1 cellular context compared by ENCODE assay signal in the genomic region with DNA sequence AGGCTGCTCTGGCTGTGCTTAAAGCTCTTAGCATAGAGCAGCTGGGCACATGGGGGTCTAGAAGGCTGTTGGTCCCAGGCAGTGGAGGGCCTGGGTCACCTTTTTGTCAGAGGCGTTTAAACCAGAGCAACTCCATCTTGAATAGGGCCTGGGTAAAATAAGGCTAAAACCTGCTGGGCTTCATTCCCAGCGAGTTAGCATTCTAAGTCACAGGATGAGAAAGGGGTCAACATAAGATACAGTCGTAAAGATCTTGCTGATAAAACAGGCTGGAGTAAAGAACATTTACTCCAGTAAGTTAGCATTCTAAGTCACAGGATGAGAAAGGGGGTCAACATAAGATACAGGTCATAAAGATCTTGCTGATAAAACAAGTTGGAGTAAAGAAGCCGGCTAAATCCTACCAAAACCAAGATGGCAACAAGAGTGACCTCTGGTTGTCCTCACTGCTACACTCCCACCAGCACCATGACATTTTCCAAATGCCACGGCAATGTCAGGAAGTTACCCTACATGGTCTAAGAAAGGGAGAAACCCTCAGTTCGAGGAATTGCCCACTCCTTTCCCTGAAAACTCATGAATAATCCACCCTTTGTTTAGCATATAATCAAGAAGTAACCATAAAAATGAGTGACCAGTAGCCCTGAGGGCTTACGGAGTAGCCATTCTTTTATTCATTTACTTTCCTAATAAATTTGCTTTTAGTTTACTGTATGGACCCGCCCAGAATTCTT.
TF ChIP-seq lines count a peak whose summit lies in the region.

No MANE protein-coding gene starts in this region.

TF ChIP-seq in K562, 482 proteins besides CTCF, POLR2A, EP300 and RAD21:
- TF ChIP-seq ESRRA (IDR thresholded peaks at IDR 0.05; ENCODE audit: borderline replicate concordance, low read depth) (peak; percentile 63; the same call in 1 of the 2 replicates), TAF15 (IDR thresholded peaks at IDR 0.05; ENCODE audit: low read depth, low read length) (no peak), NR2C2 (CRISPR knock-in tag; IDR thresholded peaks at IDR 0.05) (no peak), NR2C2 (tag; IDR thresholded peaks at IDR 0.05) (peak; percentile 60), GABPA (tag; conservative IDR thresholded peaks at IDR 0.05; ENCODE audit: low read depth) (peak; percentile 14; the same call in 1 of the 2 replicates), ZC3H4 (CRISPR knock-in tag; IDR thresholded peaks at IDR 0.05; ENCODE audit: borderline replicate concordance) (no peak), ZNF589 (CRISPR knock-in tag; IDR thresholded peaks at IDR 0.05; ENCODE audit: low read depth) (0 out of 2 replicates have a peak, but pooled peaks have one; percentile 26), ZC3H8 (IDR thresholded peaks at IDR 0.05) (no peak), ETV1 (tag; conservative IDR thresholded peaks at IDR 0.05; ENCODE audit: low read depth) (0 out of 2 replicates have a peak, but pooled peaks have one; percentile 24), ZNF354B (CRISPR knock-in tag; IDR thresholded peaks at IDR 0.05) (peak; percentile 46; the same call in 1 of the 2 replicates), ZNF584 (CRISPR knock-in tag; IDR thresholded peaks at IDR 0.05; ENCODE audit: low read depth) (0 out of 2 replicates have a peak, but pooled peaks have one; percentile 80), ZNF175 (CRISPR knock-in tag; IDR thresholded peaks at IDR 0.05; ENCODE audit: low read depth) (0 out of 2 replicates have a peak, but pooled peaks have one; percentile 26), ZNF766 (CRISPR knock-in tag; conservative IDR thresholded peaks at IDR 0.05) (peak; percentile 74; the same call in 1 of the 2 replicates), HMG20B (CRISPR knock-in tag; IDR thresholded peaks at IDR 0.05) (no peak), KAT2B (IDR thresholded peaks at IDR 0.05; ENCODE audit: low read depth, low read length) (no peak), PHB (CRISPR knock-in tag; IDR thresholded peaks at IDR 0.05) (no peak), E2F3 (CRISPR knock-in tag; IDR thresholded peaks at IDR 0.05) (peak; percentile 40; the same call in 1 of the 2 replicates)
- TF ChIP-seq, protein P1, sequence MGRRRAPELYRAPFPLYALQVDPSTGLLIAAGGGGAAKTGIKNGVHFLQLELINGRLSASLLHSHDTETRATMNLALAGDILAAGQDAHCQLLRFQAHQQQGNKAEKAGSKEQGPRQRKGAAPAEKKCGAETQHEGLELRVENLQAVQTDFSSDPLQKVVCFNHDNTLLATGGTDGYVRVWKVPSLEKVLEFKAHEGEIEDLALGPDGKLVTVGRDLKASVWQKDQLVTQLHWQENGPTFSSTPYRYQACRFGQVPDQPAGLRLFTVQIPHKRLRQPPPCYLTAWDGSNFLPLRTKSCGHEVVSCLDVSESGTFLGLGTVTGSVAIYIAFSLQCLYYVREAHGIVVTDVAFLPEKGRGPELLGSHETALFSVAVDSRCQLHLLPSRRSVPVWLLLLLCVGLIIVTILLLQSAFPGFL (CRISPR knock-in tag; IDR thresholded peaks at IDR 0.05), result no peak
- TF ChIP-seq, protein P2, sequence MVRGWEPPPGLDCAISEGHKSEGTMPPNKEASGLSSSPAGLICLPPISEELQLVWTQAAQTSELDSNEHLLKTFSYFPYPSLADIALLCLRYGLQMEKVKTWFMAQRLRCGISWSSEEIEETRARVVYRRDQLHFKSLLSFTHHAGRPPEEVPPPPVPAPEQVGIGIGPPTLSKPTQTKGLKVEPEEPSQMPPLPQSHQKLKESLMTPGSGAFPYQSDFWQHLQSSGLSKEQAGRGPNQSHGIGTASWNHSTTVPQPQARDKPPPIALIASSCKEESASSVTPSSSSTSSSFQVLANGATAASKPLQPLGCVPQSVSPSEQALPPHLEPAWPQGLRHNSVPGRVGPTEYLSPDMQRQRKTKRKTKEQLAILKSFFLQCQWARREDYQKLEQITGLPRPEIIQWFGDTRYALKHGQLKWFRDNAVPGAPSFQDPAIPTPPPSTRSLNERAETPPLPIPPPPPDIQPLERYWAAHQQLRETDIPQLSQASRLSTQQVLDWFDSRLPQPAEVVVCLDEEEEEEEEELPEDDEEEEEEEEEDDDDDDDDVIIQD (CRISPR knock-in tag; IDR thresholded peaks at IDR 0.05), result no peak
- TF ChIP-seq, protein P3, sequence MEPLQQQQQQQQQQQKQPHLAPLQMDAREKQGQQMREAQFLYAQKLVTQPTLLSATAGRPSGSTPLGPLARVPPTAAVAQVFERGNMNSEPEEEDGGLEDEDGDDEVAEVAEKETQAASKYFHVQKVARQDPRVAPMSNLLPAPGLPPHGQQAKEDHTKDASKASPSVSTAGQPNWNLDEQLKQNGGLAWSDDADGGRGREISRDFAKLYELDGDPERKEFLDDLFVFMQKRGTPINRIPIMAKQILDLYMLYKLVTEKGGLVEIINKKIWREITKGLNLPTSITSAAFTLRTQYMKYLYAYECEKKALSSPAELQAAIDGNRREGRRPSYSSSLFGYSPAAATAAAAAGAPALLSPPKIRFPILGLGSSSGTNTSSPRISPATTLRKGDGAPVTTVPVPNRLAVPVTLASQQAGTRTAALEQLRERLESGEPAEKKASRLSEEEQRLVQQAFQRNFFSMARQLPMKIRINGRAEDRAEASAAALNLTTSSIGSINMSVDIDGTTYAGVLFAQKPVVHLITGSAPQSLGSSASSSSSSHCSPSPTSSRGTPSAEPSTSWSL (CRISPR knock-in tag; IDR thresholded peaks at IDR 0.05; ENCODE audit: borderline replicate concordance), result no peak
- TF ChIP-seq, protein P4, sequence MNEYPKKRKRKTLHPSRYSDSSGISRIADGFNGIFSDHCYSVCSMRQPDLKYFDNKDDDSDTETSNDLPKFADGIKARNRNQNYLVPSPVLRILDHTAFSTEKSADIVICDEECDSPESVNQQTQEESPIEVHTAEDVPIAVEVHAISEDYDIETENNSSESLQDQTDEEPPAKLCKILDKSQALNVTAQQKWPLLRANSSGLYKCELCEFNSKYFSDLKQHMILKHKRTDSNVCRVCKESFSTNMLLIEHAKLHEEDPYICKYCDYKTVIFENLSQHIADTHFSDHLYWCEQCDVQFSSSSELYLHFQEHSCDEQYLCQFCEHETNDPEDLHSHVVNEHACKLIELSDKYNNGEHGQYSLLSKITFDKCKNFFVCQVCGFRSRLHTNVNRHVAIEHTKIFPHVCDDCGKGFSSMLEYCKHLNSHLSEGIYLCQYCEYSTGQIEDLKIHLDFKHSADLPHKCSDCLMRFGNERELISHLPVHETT (CRISPR knock-in tag; conservative IDR thresholded peaks at IDR 0.05 in 1 of 2, IDR thresholded peaks at IDR 0.05 in 1 of 2), result peak in 1 of 2 experiments; percentile 42; a peak in 1 of 4 replicates
- TF ChIP-seq, protein P5, sequence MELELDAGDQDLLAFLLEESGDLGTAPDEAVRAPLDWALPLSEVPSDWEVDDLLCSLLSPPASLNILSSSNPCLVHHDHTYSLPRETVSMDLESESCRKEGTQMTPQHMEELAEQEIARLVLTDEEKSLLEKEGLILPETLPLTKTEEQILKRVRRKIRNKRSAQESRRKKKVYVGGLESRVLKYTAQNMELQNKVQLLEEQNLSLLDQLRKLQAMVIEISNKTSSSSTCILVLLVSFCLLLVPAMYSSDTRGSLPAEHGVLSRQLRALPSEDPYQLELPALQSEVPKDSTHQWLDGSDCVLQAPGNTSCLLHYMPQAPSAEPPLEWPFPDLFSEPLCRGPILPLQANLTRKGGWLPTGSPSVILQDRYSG (tag; conservative IDR thresholded peaks at IDR 0.05; ENCODE audit: low read depth), result peak; percentile 34; the same call in 1 of the 2 replicates
- TF ChIP-seq, protein P6, sequence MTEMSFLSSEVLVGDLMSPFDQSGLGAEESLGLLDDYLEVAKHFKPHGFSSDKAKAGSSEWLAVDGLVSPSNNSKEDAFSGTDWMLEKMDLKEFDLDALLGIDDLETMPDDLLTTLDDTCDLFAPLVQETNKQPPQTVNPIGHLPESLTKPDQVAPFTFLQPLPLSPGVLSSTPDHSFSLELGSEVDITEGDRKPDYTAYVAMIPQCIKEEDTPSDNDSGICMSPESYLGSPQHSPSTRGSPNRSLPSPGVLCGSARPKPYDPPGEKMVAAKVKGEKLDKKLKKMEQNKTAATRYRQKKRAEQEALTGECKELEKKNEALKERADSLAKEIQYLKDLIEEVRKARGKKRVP (CRISPR knock-in tag; IDR thresholded peaks at IDR 0.05), result no peak
- TF ChIP-seq, protein P7, sequence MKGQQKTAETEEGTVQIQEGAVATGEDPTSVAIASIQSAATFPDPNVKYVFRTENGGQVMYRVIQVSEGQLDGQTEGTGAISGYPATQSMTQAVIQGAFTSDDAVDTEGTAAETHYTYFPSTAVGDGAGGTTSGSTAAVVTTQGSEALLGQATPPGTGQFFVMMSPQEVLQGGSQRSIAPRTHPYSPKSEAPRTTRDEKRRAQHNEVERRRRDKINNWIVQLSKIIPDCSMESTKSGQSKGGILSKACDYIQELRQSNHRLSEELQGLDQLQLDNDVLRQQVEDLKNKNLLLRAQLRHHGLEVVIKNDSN (CRISPR knock-in tag; IDR thresholded peaks at IDR 0.05), result no peak
- TF ChIP-seq, protein P8, sequence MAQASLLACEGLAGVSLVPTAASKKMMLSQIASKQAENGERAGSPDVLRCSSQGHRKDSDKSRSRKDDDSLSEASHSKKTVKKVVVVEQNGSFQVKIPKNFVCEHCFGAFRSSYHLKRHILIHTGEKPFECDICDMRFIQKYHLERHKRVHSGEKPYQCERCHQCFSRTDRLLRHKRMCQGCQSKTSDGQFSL (CRISPR knock-in tag; IDR thresholded peaks at IDR 0.05), result no peak
- TF ChIP-seq, protein P8 (tag; IDR thresholded peaks at IDR 0.05), result no peak
